In genomic region chr14:63737582-63738006, GRCh38 we compare ENCODE assay signal across 1 cellular context.
A peak's percentile ranks its signal among the peaks of the same experiment; 100 is the strongest.
TF ChIP-seq lines count a peak whose summit lies in the region.

No MANE protein-coding gene starts in this region.

TF ChIP-seq in GM12878, 131 proteins besides CTCF, POLR2A, EP300 and RAD21 (continued from another document and continues in another):
- TF ChIP-seq CUX1 (IDR thresholded peaks at IDR 0.05; ENCODE audit: insufficient replicate concordance, low read depth, low read length), result no peak
- TF ChIP-seq ATF2 (IDR thresholded peaks at IDR 0.05; ENCODE audit: low read length), result peak; percentile 42; the same call in 1 of the 2 replicates
- TF ChIP-seq SUPT20H (IDR thresholded peaks at IDR 0.05; ENCODE audit: borderline replicate concordance, control insufficient read depth, low read depth, low read length), result no peak
- TF ChIP-seq JUND (IDR thresholded peaks at IDR 0.05; ENCODE audit: low read depth, low read length), result no peak
- peak; percentile 56; the same call in 1 of the 2 replicates for TF ChIP-seq NBN (IDR thresholded peaks at IDR 0.05)
- no peak for TF ChIP-seq ZBTB33 (IDR thresholded peaks at IDR 0.05)
- no peak for TF ChIP-seq ZBTB40 (IDR thresholded peaks at IDR 0.05; ENCODE audit: borderline replicate concordance)
- TF ChIP-seq PAX8 (IDR thresholded peaks at IDR 0.05), result no peak
- no peak for TF ChIP-seq CREB1 (IDR thresholded peaks at IDR 0.05; ENCODE audit: low read depth)
- TF ChIP-seq RB1 (IDR thresholded peaks at IDR 0.05; ENCODE audit: borderline replicate concordance), result no peak
- no peak for TF ChIP-seq TCF12 (IDR thresholded peaks at IDR 0.05; ENCODE audit: low read depth, low read length)
- no peak for TF ChIP-seq HDAC2 (IDR thresholded peaks at IDR 0.05)
- no peak for TF ChIP-seq SREBF1 (IDR thresholded peaks at IDR 0.05; ENCODE audit: low read length)
- TF ChIP-seq MTA2 (IDR thresholded peaks at IDR 0.05; ENCODE audit: low read depth), result peak; percentile 58; the same call in 1 of the 2 replicates
- TF ChIP-seq TBL1XR1 (IDR thresholded peaks at IDR 0.05; ENCODE audit: low read depth, low read length), result peak; percentile 72
- TF ChIP-seq ESRRA (IDR thresholded peaks at IDR 0.05; ENCODE audit: low read length), result no peak
- peak; percentile 82 for TF ChIP-seq EED (IDR thresholded peaks at IDR 0.05; ENCODE audit: low read depth)
- peak; percentile 69 for TF ChIP-seq RUNX3 (IDR thresholded peaks at IDR 0.05; ENCODE audit: low read length)
- TF ChIP-seq BHLHE40 (IDR thresholded peaks at IDR 0.05; ENCODE audit: borderline replicate concordance in 1 of 2, low read depth in 2 of 2, low read length in 1 of 2), result no peak
- TF ChIP-seq SREBF2 (IDR thresholded peaks at IDR 0.05; ENCODE audit: low read length), result no peak
- TF ChIP-seq BCLAF1 (IDR thresholded peaks at IDR 0.05), result no peak
- TF ChIP-seq SUZ12 (IDR thresholded peaks at IDR 0.05; ENCODE audit: unreplicated experiment), result no peak
- no peak for TF ChIP-seq WRNIP1 (IDR thresholded peaks at IDR 0.05; ENCODE audit: borderline replicate concordance, low read depth, low read length)
- no peak for TF ChIP-seq ELK1 (IDR thresholded peaks at IDR 0.05; ENCODE audit: low read depth, low read length)
- TF ChIP-seq IKZF1 (conservative IDR thresholded peaks at IDR 0.05), result peak; percentile 79
- TF ChIP-seq ZBTB4 (CRISPR knock-in tag; IDR thresholded peaks at IDR 0.05), result no peak
- TF ChIP-seq PRDM15 (CRISPR knock-in tag; IDR thresholded peaks at IDR 0.05), result no peak
- TF ChIP-seq POU2F2 (IDR thresholded peaks at IDR 0.05; ENCODE audit: borderline replicate concordance, low read depth, low read length), result no peak
- no peak for TF ChIP-seq NRF1 (conservative IDR thresholded peaks at IDR 0.05; ENCODE audit: low read depth, low read length)
- TF ChIP-seq FOXK2 (IDR thresholded peaks at IDR 0.05), result peak; percentile 45; the same call in 1 of the 2 replicates
